ENCODE assay signal across 8 cellular contexts in genomic region chr11:59755701-59756495, GRCh38. TPM values are rescaled to one million over a fixed set of nuclear protein-coding genes. Genes with fewer than 3 reads are reported as not detected.
DNase-seq lines count a peak whose midpoint lies in the region; ATAC-seq and TF ChIP-seq lines count a peak whose summit lies in the region.

No MANE protein-coding gene starts in this region.

- H3K4me1 Mint-ChIP-seq in activated naive CD4-positive, alpha-beta T cell treated with anti-CD3 and anti-CD28 coated beads, Interleukin-2, amount 10 ng/mL, durations not matched to agents 7 days and 5 days = peaks cover 29% of the 10 kb centered on the region
- H3K4me1 Mint-ChIP-seq in natural killer cell treated with Interleukin-12 subunit alpha and Interleukin-12 subunit beta and Interleukin-15 and Interleukin-18, amount 100 ng/mL, for 72 hours (ENCODE audit: low read depth in 2 of 2) = peaks cover 25 to 35% of the 10 kb centered on the region in 2 donors

- H3K4me2 ChIP-seq in PC-9 = peak overlapping the region; percentile 97

- peak overlapping the region; percentile 92 for H3K4me3 ChIP-seq in PC-9
- peak overlapping the region; percentile 81 for H3K4me3 ChIP-seq in thymus (ENCODE audit: low read length)

- POLR2A ChIA-PET in PC-9 (lab: Charles Lee; ENCODE audit: unreplicated experiment) = interaction anchor here (0.5 to 2.1 kb wide), 8 partner anchors 21 to 1286 kb away, joined by 3 to 30 read pairs (median 6); partner anchors contain the start of gene PATL1

- peak overlapping the region; percentile 97 for H2AFZ ChIP-seq in PC-9

- peaks cover 16% of the 10 kb centered on the region for H3K27me3 Mint-ChIP-seq in activated naive CD4-positive, alpha-beta T cell treated with anti-CD3 and anti-CD28 coated beads, Interleukin-2, amount 10 ng/mL, durations not matched to agents 7 days and 5 days
- H3K27me3 Mint-ChIP-seq in natural killer cell treated with Interleukin-12 subunit alpha and Interleukin-12 subunit beta and Interleukin-15 and Interleukin-18, amount 100 ng/mL, for 72 hours = no peaks in the 10 kb centered on the region

- H3K36me3 Mint-ChIP-seq in activated naive CD4-positive, alpha-beta T cell treated with anti-CD3 and anti-CD28 coated beads, Interleukin-2, amount 10 ng/mL, durations not matched to agents 7 days and 5 days = peaks cover 17% of the 10 kb centered on the region
- no peaks in the 10 kb centered on the region for H3K36me3 Mint-ChIP-seq in natural killer cell treated with Interleukin-12 subunit alpha and Interleukin-12 subunit beta and Interleukin-15 and Interleukin-18, amount 100 ng/mL, for 72 hours

- H3F3A ChIP-seq in PC-9 (ENCODE audit: insufficient read depth, low read depth) = peaks cover 27% of the 10 kb centered on the region

- ATAC-seq in HG03135 (IDR thresholded peaks at IDR 0.05; ENCODE audit: unreplicated experiment) = peak; percentile 9
- peak; percentile 67 for ATAC-seq in foreskin keratinocyte
- ATAC-seq in natural killer cell treated with Interleukin-12 subunit alpha and Interleukin-12 subunit beta and Interleukin-15 and Interleukin-18, amount 100 ng/mL, for 72 hours = peak; percentile 49 to 54
- ATAC-seq in HG03025 (IDR thresholded peaks at IDR 0.05; ENCODE audit: low FRiP score, unreplicated experiment) = no peak

- H3K4me3 Mint-ChIP-seq in activated naive CD4-positive, alpha-beta T cell treated with anti-CD3 and anti-CD28 coated beads, Interleukin-2, amount 10 ng/mL, durations not matched to agents 7 days and 5 days = peak overlapping the region; percentile 78
- H3K4me3 Mint-ChIP-seq in natural killer cell treated with Interleukin-12 subunit alpha and Interleukin-12 subunit beta and Interleukin-15 and Interleukin-18, amount 100 ng/mL, for 72 hours = peak overlapping the region; percentile 85

- H3K27ac Mint-ChIP-seq in activated naive CD4-positive, alpha-beta T cell treated with anti-CD3 and anti-CD28 coated beads, Interleukin-2, amount 10 ng/mL, durations not matched to agents 7 days and 5 days = peak overlapping the region; percentile 39
- peak overlapping the region in 1 of 2 donors; percentile 61 for H3K27ac Mint-ChIP-seq in natural killer cell treated with Interleukin-12 subunit alpha and Interleukin-12 subunit beta and Interleukin-15 and Interleukin-18, amount 100 ng/mL, for 72 hours

- peaks cover 42% of the 10 kb centered on the region for H4K20me1 ChIP-seq in PC-9 (ENCODE audit: insufficient read depth)

- no peaks in the 10 kb centered on the region for H3K27me3 ChIP-seq in PC-9 (ENCODE audit: insufficient read depth, low read depth)
- H3K27me3 ChIP-seq in foreskin keratinocyte = no peaks in the 10 kb centered on the region
- peaks cover 6% of the 10 kb centered on the region for H3K27me3 ChIP-seq in thymus (ENCODE audit: control insufficient read depth, insufficient read depth)

- no peaks in the 10 kb centered on the region for H3K9me2 ChIP-seq in PC-9 (ENCODE audit: insufficient read depth)

- TF ChIP-seq CTCF in PC-9 (conservative IDR thresholded peaks at IDR 0.05) (no peak), foreskin keratinocyte (conservative IDR thresholded peaks at IDR 0.05) (no peak)

- no peaks in the 10 kb centered on the region for H3K9me3 ChIP-seq in PC-9 (ENCODE audit: insufficient read depth, low read depth)
- no peaks in the 10 kb centered on the region for H3K9me3 ChIP-seq in thymus (ENCODE audit: control insufficient read depth)

- WGBS in thymus = 9% methylated on average over 23 of the region's 23 CpGs

- H3K79me2 ChIP-seq in PC-9 (ENCODE audit: low read depth) = peaks cover 50% of the 10 kb centered on the region

- DNase-seq in EL = peak; percentile 87
- DNase-seq in PC-9 = peak; percentile 68 to 88
- DNase-seq in activated naive CD4-positive, alpha-beta T cell treated with anti-CD3 and anti-CD28 coated beads, Interleukin-2, amount 10 ng/mL, durations not matched to agents 7 days and 5 days = peak; percentile 62
- DNase-seq in foreskin keratinocyte = peak; percentile 59 to 77
- peak; percentile 64 for DNase-seq in natural killer cell treated with Interleukin-12 subunit alpha and Interleukin-12 subunit beta and Interleukin-15 and Interleukin-18, amount 100 ng/mL, for 72 hours (ENCODE audit: low spot score)

- H3K4me1 ChIP-seq in PC-9 (replicated peaks; ENCODE audit: insufficient read depth) (peaks cover 19% of the 10 kb centered on the region), foreskin keratinocyte (peaks cover 12% of the 10 kb centered on the region), thymus (ENCODE audit: control insufficient read depth, insufficient read depth, low read length) (peaks cover 5% of the 10 kb centered on the region)

- CTCF ChIA-PET in PC-9 (lab: Charles Lee) = interaction anchor here (0.6 to 3.0 kb wide), 3 partner anchors 21 to 55 kb away, joined by 4 to 16 read pairs (median 9); partner anchors contain the start of gene MRPL16
- CTCF ChIA-PET in activated naive CD4-positive, alpha-beta T cell treated with anti-CD3 and anti-CD28 coated beads, Interleukin-2, amount 10 ng/mL, durations not matched to agents 7 days and 5 days (lab: Charles Lee) = interaction anchor here (0.9 to 7.2 kb wide), 5 partner anchors 11 to 54 kb away, joined by 3 to 121 read pairs (median 24); partner anchors contain the start of gene MRPL16

- 0 out of 2 replicates have a peak, but pooled peaks cover 21% of the 10 kb centered on the region for H3K36me3 ChIP-seq in PC-9 (ENCODE audit: low read depth)
- no peaks in the 10 kb centered on the region for H3K36me3 ChIP-seq in thymus (ENCODE audit: control insufficient read depth, insufficient read depth)

- no peaks in the 10 kb centered on the region for H3K9me3 Mint-ChIP-seq in activated naive CD4-positive, alpha-beta T cell treated with anti-CD3 and anti-CD28 coated beads, Interleukin-2, amount 10 ng/mL, durations not matched to agents 7 days and 5 days
- no peaks in the 10 kb centered on the region for H3K9me3 Mint-ChIP-seq in natural killer cell treated with Interleukin-12 subunit alpha and Interleukin-12 subunit beta and Interleukin-15 and Interleukin-18, amount 100 ng/mL, for 72 hours

- no TSS peak for BruUV-seq in PC-9 (replicated peaks; lab: Mats Ljungman, UMichigan)

- intact Hi-C loops in PC-9 (cut with micrococcal nuclease; ENCODE audit: unreplicated experiment) = loop anchor here (1.0 to 5.0 kb wide), 8 partner anchors 20 to 219 kb away; partner anchors contain the start of genes MRPL16, OSBP and PATL1

- H3K27ac ChIP-seq in PC-9 (peak overlapping the region; percentile 82), foreskin keratinocyte (peak overlapping the region; percentile 83), thymus (ENCODE audit: low read depth) (no peak overlapping the region)

RNA-seq across cellular contexts. Expression of gene STX3, which starts 0.7 kb away (rescaled TPM):
- total RNA-seq in PC-9 (2021) (45.2 and 50.1 TPM in 2 replicates), foreskin keratinocyte (27.9 and 28.9 TPM in 2 replicates)
- polyA plus RNA-seq in foreskin keratinocyte (13.9 and 15.9 TPM in 2 replicates), thymus (14.1 TPM)
- 10 to 100 TPM; 26.8 to 28.5 TPM for total RNA-seq in natural killer cell treated with Interleukin-12 subunit alpha and Interleukin-12 subunit beta and Interleukin-15 and Interleukin-18, amount 100 ng/mL, for 72 hours

RNA-seq across cellular contexts. Expression of gene OR10V1, which starts 42.3 kb away (rescaled TPM):
- not detected in 2 replicates for total RNA-seq in PC-9 (2021)
- total RNA-seq in foreskin keratinocyte = not detected in 2 replicates
- polyA plus RNA-seq in foreskin keratinocyte = not detected in 2 replicates
- not detected for total RNA-seq in natural killer cell treated with Interleukin-12 subunit alpha and Interleukin-12 subunit beta and Interleukin-15 and Interleukin-18, amount 100 ng/mL, for 72 hours
- not detected for polyA plus RNA-seq in thymus

RNA-seq across cellular contexts. Expression of gene MRPL16, which starts 54.7 kb away (rescaled TPM):
- total RNA-seq in PC-9 (2021) = 64.7 and 82.0 TPM in 2 replicates
- 64.8 and 74.5 TPM in 2 replicates for total RNA-seq in foreskin keratinocyte
- 89.3 and 95.3 TPM in 2 replicates for polyA plus RNA-seq in foreskin keratinocyte
- total RNA-seq in natural killer cell treated with Interleukin-12 subunit alpha and Interleukin-12 subunit beta and Interleukin-15 and Interleukin-18, amount 100 ng/mL, for 72 hours = 10 to 100 TPM; 58.7 to 75.5 TPM
- polyA plus RNA-seq in thymus = 67.7 TPM
